ENCODE assay signal across 1 cellular context in the genomic region with DNA sequence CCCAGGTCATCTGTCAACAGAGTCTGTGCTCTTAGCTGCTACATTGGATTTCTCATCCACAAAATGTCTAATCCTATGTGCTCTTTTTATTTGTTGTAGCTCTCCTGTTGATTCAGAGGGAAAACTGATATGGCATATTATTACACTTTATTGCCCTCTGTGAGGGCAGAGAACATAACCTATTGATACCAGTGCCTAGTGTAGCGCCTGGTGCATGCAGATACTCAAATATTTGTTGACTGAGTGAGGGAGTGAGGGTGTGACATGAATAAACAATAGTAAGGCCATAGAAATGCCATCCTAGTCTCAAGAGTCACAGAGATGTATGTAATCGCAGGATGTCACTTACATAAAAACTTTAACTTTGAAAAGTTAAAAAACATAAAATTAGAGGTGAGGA.
TF ChIP-seq lines count a peak whose summit lies in the region.

No MANE protein-coding gene starts in this region.

TF ChIP-seq in WTC11, 78 proteins besides CTCF, POLR2A, EP300 and RAD21 (continued from another document):
- no peak for TF ChIP-seq ZNF219 (CRISPR knock-in tag; IDR thresholded peaks at IDR 0.05; ENCODE audit: borderline replicate concordance)
- no peak for TF ChIP-seq FOXJ3 (CRISPR knock-in tag; IDR thresholded peaks at IDR 0.05; ENCODE audit: borderline replicate concordance)
- TF ChIP-seq SOX15 (CRISPR knock-in tag; IDR thresholded peaks at IDR 0.05), result no peak
- TF ChIP-seq EMX1 (CRISPR knock-in tag; IDR thresholded peaks at IDR 0.05), result no peak
- TF ChIP-seq NR2C2 (CRISPR knock-in tag; IDR thresholded peaks at IDR 0.05), result no peak
- TF ChIP-seq, protein P1, sequence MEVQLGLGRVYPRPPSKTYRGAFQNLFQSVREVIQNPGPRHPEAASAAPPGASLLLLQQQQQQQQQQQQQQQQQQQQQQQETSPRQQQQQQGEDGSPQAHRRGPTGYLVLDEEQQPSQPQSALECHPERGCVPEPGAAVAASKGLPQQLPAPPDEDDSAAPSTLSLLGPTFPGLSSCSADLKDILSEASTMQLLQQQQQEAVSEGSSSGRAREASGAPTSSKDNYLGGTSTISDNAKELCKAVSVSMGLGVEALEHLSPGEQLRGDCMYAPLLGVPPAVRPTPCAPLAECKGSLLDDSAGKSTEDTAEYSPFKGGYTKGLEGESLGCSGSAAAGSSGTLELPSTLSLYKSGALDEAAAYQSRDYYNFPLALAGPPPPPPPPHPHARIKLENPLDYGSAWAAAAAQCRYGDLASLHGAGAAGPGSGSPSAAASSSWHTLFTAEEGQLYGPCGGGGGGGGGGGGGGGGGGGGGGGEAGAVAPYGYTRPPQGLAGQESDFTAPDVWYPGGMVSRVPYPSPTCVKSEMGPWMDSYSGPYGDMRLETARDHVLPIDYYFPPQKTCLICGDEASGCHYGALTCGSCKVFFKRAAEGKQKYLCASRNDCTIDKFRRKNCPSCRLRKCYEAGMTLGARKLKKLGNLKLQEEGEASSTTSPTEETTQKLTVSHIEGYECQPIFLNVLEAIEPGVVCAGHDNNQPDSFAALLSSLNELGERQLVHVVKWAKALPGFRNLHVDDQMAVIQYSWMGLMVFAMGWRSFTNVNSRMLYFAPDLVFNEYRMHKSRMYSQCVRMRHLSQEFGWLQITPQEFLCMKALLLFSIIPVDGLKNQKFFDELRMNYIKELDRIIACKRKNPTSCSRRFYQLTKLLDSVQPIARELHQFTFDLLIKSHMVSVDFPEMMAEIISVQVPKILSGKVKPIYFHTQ (CRISPR knock-in tag; IDR thresholded peaks at IDR 0.05), result no peak
- no peak for TF ChIP-seq ZNF423 (CRISPR knock-in tag; IDR thresholded peaks at IDR 0.05)
- TF ChIP-seq, protein P2, sequence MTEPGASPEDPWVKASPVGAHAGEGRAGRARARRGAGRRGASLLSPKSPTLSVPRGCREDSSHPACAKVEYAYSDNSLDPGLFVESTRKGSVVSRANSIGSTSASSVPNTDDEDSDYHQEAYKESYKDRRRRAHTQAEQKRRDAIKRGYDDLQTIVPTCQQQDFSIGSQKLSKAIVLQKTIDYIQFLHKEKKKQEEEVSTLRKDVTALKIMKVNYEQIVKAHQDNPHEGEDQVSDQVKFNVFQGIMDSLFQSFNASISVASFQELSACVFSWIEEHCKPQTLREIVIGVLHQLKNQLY (CRISPR knock-in tag; IDR thresholded peaks at IDR 0.05), result no peak
- no peak for TF ChIP-seq RORB (CRISPR knock-in tag; IDR thresholded peaks at IDR 0.05)
- TF ChIP-seq ZNF396 (CRISPR knock-in tag; IDR thresholded peaks at IDR 0.05; ENCODE audit: borderline replicate concordance), result no peak
- no peak for TF ChIP-seq MYBL2 (CRISPR knock-in tag; IDR thresholded peaks at IDR 0.05)
- TF ChIP-seq, protein P3, sequence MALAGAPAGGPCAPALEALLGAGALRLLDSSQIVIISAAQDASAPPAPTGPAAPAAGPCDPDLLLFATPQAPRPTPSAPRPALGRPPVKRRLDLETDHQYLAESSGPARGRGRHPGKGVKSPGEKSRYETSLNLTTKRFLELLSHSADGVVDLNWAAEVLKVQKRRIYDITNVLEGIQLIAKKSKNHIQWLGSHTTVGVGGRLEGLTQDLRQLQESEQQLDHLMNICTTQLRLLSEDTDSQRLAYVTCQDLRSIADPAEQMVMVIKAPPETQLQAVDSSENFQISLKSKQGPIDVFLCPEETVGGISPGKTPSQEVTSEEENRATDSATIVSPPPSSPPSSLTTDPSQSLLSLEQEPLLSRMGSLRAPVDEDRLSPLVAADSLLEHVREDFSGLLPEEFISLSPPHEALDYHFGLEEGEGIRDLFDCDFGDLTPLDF (CRISPR knock-in tag; IDR thresholded peaks at IDR 0.05), result no peak
- no peak for TF ChIP-seq PRDM15 (CRISPR knock-in tag; IDR thresholded peaks at IDR 0.05)
